23 cellular contexts compared by ENCODE assay signal in the genomic region with DNA sequence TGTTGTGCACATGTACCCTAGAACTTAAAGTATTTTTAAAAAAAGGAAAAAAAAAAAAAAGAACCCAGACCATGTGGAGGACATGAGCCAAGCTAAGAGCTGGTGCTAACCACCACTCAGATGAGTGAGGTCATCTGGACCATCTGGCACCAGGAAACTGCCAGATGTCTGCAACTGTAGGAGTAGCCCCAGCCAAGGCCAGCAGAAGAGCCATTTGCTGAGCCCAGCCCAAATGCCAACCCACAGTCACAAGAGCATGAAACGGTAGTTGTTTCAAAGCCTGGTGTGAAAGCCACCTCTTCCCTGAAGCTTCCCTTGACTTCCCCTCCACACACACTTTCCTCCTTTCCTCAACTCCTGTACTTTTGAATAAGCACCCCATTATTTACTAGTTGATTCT.
DNase-seq lines count a peak whose midpoint lies in the region; ATAC-seq, FAIRE-seq and TF ChIP-seq lines count a peak whose summit lies in the region.
"Had no signal": no experiment of that assay in that cellular context is flagged by ENCODE, and none has a peak within 500 bp of the region (broad histone marks: within the 10 kb centered on the region; RNA-seq: fewer than 3 reads in every experiment).

No MANE protein-coding gene starts in this region.

- TF ChIP-seq RAD21 in HepG2 (CRISPR knock-in tag; IDR thresholded peaks at IDR 0.05): no peak

- TF ChIP-seq EP300 in HepG2 (IDR thresholded peaks at IDR 0.05; ENCODE audit: low read depth in 2 of 2, low read length in 2 of 2): no peak
- no peak for TF ChIP-seq EP300 in HepG2 (CRISPR knock-in tag; IDR thresholded peaks at IDR 0.05; ENCODE audit: borderline replicate concordance)

- H2AFZ ChIP-seq in GM23338 (no peak overlapping the region), HepG2 (ENCODE audit: low read length) (no peak overlapping the region)
- H2AFZ ChIP-seq: GM23248 had no signal

- H3K27me3 ChIP-seq in GM23338 (ENCODE audit: insufficient read depth): no peaks in the 10 kb centered on the region
- peaks cover 3 to 16% of the 10 kb centered on the region in 2 experiments; a peak in 4 of 5 replicates for H3K27me3 ChIP-seq in HepG2 (ENCODE audit: control insufficient read depth in 1 of 2, insufficient read depth in 2 of 2, low read length in 2 of 2)
- H3K27me3 ChIP-seq: BE2C had no signal

- TF ChIP-seq CTCF in CD14-positive monocyte (IDR thresholded peaks at IDR 0.05) (no peak), GM23338 (conservative IDR thresholded peaks at IDR 0.05; ENCODE audit: low read depth in 2 of 2) (no peak), HepG2 (CRISPR knock-in tag; IDR thresholded peaks at IDR 0.05) (no peak)

- no peaks in the 10 kb centered on the region for H3K79me2 ChIP-seq in GM23338 (replicated peaks; ENCODE audit: insufficient read depth)
- no peaks in the 10 kb centered on the region for H3K79me2 ChIP-seq in HepG2 (ENCODE audit: insufficient read depth, low read length)

- no peak overlapping the region for H3K4me3 Mint-ChIP-seq in CD14-positive monocyte
- H3K4me3 Mint-ChIP-seq in GM23338: no peak overlapping the region
- H3K4me3 Mint-ChIP-seq in activated T-cell treated with anti-CD3 and anti-CD28 coated beads, Interleukin-2, amount 50 U/mL, for 4 hours: no peak overlapping the region
- H3K4me3 Mint-ChIP-seq: CD4-positive, alpha-beta T cell had no signal

- FAIRE-seq in HepG2 (lab: Jason Lieb, UNC): no peak
- FAIRE-seq: A204.1, D721Med, GM12878, H54, K562 had no signal

- peaks cover 7 to 23% (median 21%) of the 10 kb centered on the region in 3 donors for H3K27me3 Mint-ChIP-seq in CD14-positive monocyte (ENCODE audit: low read depth in 3 of 3)
- peaks cover 3% of the 10 kb centered on the region for H3K27me3 Mint-ChIP-seq in GM23338 (ENCODE audit: insufficient read depth, low read depth, poor library complexity)
- peaks cover 7% of the 10 kb centered on the region for H3K27me3 Mint-ChIP-seq in activated T-cell treated with anti-CD3 and anti-CD28 coated beads, Interleukin-2, amount 50 U/mL, for 4 hours (ENCODE audit: low read depth)
- H3K27me3 Mint-ChIP-seq: CD4-positive, alpha-beta T cell had no signal

- H3K4me2 ChIP-seq in GM23338: no peak overlapping the region
- H3K4me2 ChIP-seq in HepG2 (ENCODE audit: low read depth, low read length): no peak overlapping the region

- H3F3A ChIP-seq in GM23338 (replicated peaks; ENCODE audit: low read depth): no peaks in the 10 kb centered on the region

- H3K9ac ChIP-seq in HepG2 (ENCODE audit: insufficient read depth, low read depth, low read length): no peak overlapping the region
- H3K9ac ChIP-seq: GM23248 had no signal

- H3K9me2 ChIP-seq in GM23338 (ENCODE audit: insufficient read depth): no peaks in the 10 kb centered on the region

- 60% methylated on average over 1 of the region's 1 CpG for WGBS in HepG2 (ENCODE audit: low lambda C conversion rate)

- peaks cover 12% of the 10 kb centered on the region for H3K4me1 Mint-ChIP-seq in CD14-positive monocyte
- H3K4me1 Mint-ChIP-seq in GM23338: peaks cover 5% of the 10 kb centered on the region
- no peaks in the 10 kb centered on the region for H3K4me1 Mint-ChIP-seq in activated T-cell treated with anti-CD3 and anti-CD28 coated beads, Interleukin-2, amount 50 U/mL, for 4 hours (ENCODE audit: low read depth)

- no peak overlapping the region for H3K4me3 ChIP-seq in GM23338
- H3K4me3 ChIP-seq in HepG2 (replicated peaks in 1 of 3; ENCODE audit: insufficient read depth in 1 of 3, low read depth in 2 of 3, low read length in 3 of 3): no peak overlapping the region
- H3K4me3 ChIP-seq: GM12878, GM23248, K562 had no signal

- POLR2A ChIA-PET in HepG2 (lab: Yijun Ruan, JAX): no interaction called here

- H3K36me3 ChIP-seq in GM23338 (ENCODE audit: insufficient read depth): no peaks in the 10 kb centered on the region
- H3K36me3 ChIP-seq in HepG2 (replicated peaks in 1 of 2; ENCODE audit: control insufficient read depth in 1 of 2, insufficient read depth in 2 of 2, low read length in 2 of 2): no peaks in the 10 kb centered on the region
- H3K36me3 ChIP-seq: BE2C had no signal

- peaks cover 1 to 5% of the 10 kb centered on the region in 2 donors for H3K36me3 Mint-ChIP-seq in CD14-positive monocyte
- H3K36me3 Mint-ChIP-seq in GM23338 (ENCODE audit: low read depth): peaks cover 12% of the 10 kb centered on the region
- H3K36me3 Mint-ChIP-seq in activated T-cell treated with anti-CD3 and anti-CD28 coated beads, Interleukin-2, amount 50 U/mL, for 4 hours (ENCODE audit: insufficient read depth): no peaks in the 10 kb centered on the region

- no TSS peak for BruUV-seq in HepG2 (replicated peaks; lab: Mats Ljungman, UMichigan)

- peaks cover 11% of the 10 kb centered on the region; the same call in 1 of the 2 replicates for H3K9me3 ChIP-seq in HepG2 (ENCODE audit: low read length)

- no peak overlapping the region for H3K27ac ChIP-seq in GM23338 (ENCODE audit: low read depth)
- no peak overlapping the region for H3K27ac ChIP-seq in HepG2 (ENCODE audit: extremely low read length, insufficient read depth, low read length)
- H3K27ac ChIP-seq: GM23248, HL-60 had no signal

- TF ChIP-seq POLR2A in HepG2 (IDR thresholded peaks at IDR 0.05; ENCODE audit: insufficient read depth in 1 of 2, low read depth in 2 of 2, low read length in 2 of 2): no peak

- ATAC-seq in GM23338 (no peak), HepG2 (no peak), sciatic nerve (no peak)
- ATAC-seq in activated T-cell treated with anti-CD3 and anti-CD28 coated beads, Interleukin-2, amount 50 U/mL, for 4 hours: no peak
- ATAC-seq: GM12878, K562 had no signal

- 0 out of 2 replicates have a peak, but pooled peaks cover 4% of the 10 kb centered on the region for H3K4me1 ChIP-seq in GM23338 (ENCODE audit: insufficient read depth)
- no peaks in the 10 kb centered on the region for H3K4me1 ChIP-seq in HepG2 (ENCODE audit: insufficient read depth, low read length)
- H3K4me1 ChIP-seq: BE2C, Caco-2 had no signal

- in situ Hi-C loops in HepG2 (cut with HindIII; ENCODE audit: extremely low pct_ligation_motif_present, low pct_unique_long_range_greater_than_20kb): no loop called here

- H3K9me3 Mint-ChIP-seq in CD14-positive monocyte (peaks cover 12 to 36% (median 24%) of the 10 kb centered on the region in 7 donors), GM23338 (peaks cover 38% of the 10 kb centered on the region)
- peaks cover 11% of the 10 kb centered on the region for H3K9me3 Mint-ChIP-seq in activated T-cell treated with anti-CD3 and anti-CD28 coated beads, Interleukin-2, amount 50 U/mL, for 4 hours

- H4K20me1 ChIP-seq in GM23338 (replicated peaks; ENCODE audit: insufficient read depth) (no peaks in the 10 kb centered on the region), HepG2 (ENCODE audit: insufficient read depth, low read length) (no peaks in the 10 kb centered on the region)

- DNase-seq in CD14-positive monocyte (ENCODE audit: low spot score): peak; percentile 7
- DNase-seq in GM23338 (ENCODE audit: low spot score): no peak
- DNase-seq in HepG2 (ENCODE audit: low spot score): no peak
- DNase-seq in sciatic nerve (ENCODE audit: low spot score): peak; percentile 28
- DNase-seq in cerebellar nuclear complex (lab: John Stamatoyannopoulos, UW): no peak
- no peak for DNase-seq in activated T-cell treated with anti-CD3 and anti-CD28 coated beads, Interleukin-2, amount 50 U/mL, for 4 hours
- no peak for DNase-seq in NCI-H748 (lab: John Stamatoyannopoulos, UW; ENCODE audit: unreplicated experiment)
- DNase-seq: ACHN, BE2C, C1 segment of cervical spinal cord, DND-41, EL, GM23248, HCEC 1CT, IMR-90 had no signal

- H3K27ac Mint-ChIP-seq in CD14-positive monocyte (no peak overlapping the region), GM23338 (no peak overlapping the region)
- H3K27ac Mint-ChIP-seq: CD4-positive, alpha-beta T cell had no signal

- CTCF ChIA-PET in HepG2 (lab: Yijun Ruan, JAX; ENCODE audit: low intra/inter-chr PET ratio, low total read pairs): no interaction called here

- intact Hi-C loops in CD14-positive monocyte (cut with micrococcal nuclease): no loop called here
- intact Hi-C loops in HepG2 (cut with micrococcal nuclease; ENCODE audit: unreplicated experiment): no loop called here
- intact Hi-C loops in sciatic nerve (cut with DNase I): no loop called here

TF ChIP-seq in GM23338, 12 proteins besides CTCF, POLR2A, EP300 and RAD21:
- TF ChIP-seq ZNF331 (CRISPR knock-in tag; IDR thresholded peaks at IDR 0.05; ENCODE audit: low read depth): peak; percentile 96
- TF ChIP-seq CREB1 (CRISPR knock-in tag; IDR thresholded peaks at IDR 0.05; ENCODE audit: low read depth): no peak

TF ChIP-seq in HepG2, 621 proteins besides CTCF, POLR2A, EP300 and RAD21:
- TF ChIP-seq LCORL (IDR thresholded peaks at IDR 0.05) (no peak), LCORL (CRISPR knock-in tag; IDR thresholded peaks at IDR 0.05) (no peak), ZNF331 (CRISPR knock-in tag; IDR thresholded peaks at IDR 0.05) (peak; percentile 99)
TF ChIP-seq in HepG2: peak in this region for 1.

Comparison
In these comparisons a context has a peak if more than half of its experiments do, and no peak if none do; other contexts are left out.
1. DNase-seq: peak in CD14-positive monocyte (single experiment) and sciatic nerve (single experiment); none in GM23338 (single experiment), HepG2 (single experiment), cerebellar nuclear complex (0 of 2), activated T-cell treated with anti-CD3 and anti-CD28 coated beads, Interleukin-2, amount 50 U/mL, for 4 hours (single experiment) and NCI-H748 (single experiment).